ENCODE assay signal across 1 cellular context in the genomic region with DNA sequence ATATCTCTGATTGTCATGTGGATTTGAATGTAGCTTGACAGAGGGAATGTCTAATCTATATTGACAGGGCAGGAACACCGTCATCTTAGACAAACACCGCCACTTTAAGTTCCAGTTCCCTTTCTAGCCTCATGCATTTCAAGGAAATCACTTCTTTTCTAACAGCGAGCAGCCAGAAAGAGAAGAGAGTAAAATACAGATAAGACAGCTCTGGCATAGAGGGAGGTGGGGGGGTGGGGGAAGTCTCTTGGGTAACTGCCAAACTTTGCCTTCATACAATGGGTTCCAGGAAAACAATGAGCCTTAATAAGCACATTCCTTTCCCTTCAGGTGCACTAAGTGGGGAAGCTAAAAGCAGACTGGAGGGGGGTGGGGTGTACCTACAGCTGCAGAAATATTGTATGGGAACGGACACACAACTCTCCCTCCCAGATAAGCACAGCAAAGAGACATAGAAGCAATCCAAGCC.
TF ChIP-seq lines count a peak whose summit lies in the region.

No MANE protein-coding gene starts in this region.

TF ChIP-seq in GM23338, 12 proteins besides CTCF, POLR2A, EP300 and RAD21 (continued from another document):
- TF ChIP-seq REST (IDR thresholded peaks at IDR 0.05; ENCODE audit: unreplicated experiment) = no peak
- TF ChIP-seq NANOG (IDR thresholded peaks at IDR 0.05; ENCODE audit: borderline replicate concordance) = no peak
- no peak for TF ChIP-seq EZH2phosphoT487 (IDR thresholded peaks at IDR 0.05; ENCODE audit: unreplicated experiment)
